30 cellular contexts compared by ENCODE assay signal in genomic region chr1:221567859-221568507, GRCh38.
DNase-seq lines count a peak whose midpoint lies in the region; ATAC-seq and TF ChIP-seq lines count a peak whose summit lies in the region.
"Had no signal": no experiment of that assay in that cellular context is flagged by ENCODE, and none has a peak within 500 bp of the region (broad histone marks: within the 10 kb centered on the region; RNA-seq: fewer than 3 reads in every experiment).

No MANE protein-coding gene starts in this region.

- WGBS in heart right ventricle, 2 donors, result 59% methylated on average over 3 of the region's 3 CpGs
- 80% methylated on average over 3 of the region's 3 CpGs for WGBS in hepatocyte (ENCODE audit: low lambda C conversion rate, missing lambda C conversion rate)

- no peak overlapping the region for H3K4me2 ChIP-seq in hepatocyte
- H3K4me2 ChIP-seq: GM23338 had no signal

- no peaks in the 10 kb centered on the region for H3K79me2 ChIP-seq in hepatocyte

- no peak overlapping the region for H3K9ac ChIP-seq in adipocyte (ENCODE audit: low read length)

- TF ChIP-seq CTCF in heart right ventricle (IDR thresholded peaks at IDR 0.05), result no peak
- no peak for TF ChIP-seq CTCF in hepatocyte (IDR thresholded peaks at IDR 0.05; ENCODE audit: poor library complexity)

- no peak for DNase-seq in Right ventricle myocardium superior
- DNase-seq in heart right ventricle, result no peak
- DNase-seq in NCI-H2107 (lab: John Stamatoyannopoulos, UW), result peak; percentile 9
- DNase-seq in adipocyte (ENCODE audit: low read depth), result peak; percentile 77
- no peak for DNase-seq in hepatocyte (ENCODE audit: low spot score)
- no peak for DNase-seq in AG08395 (ENCODE audit: low spot score)
- DNase-seq: activated CD4-positive, alpha-beta T cell treated with anti-CD3 and anti-CD28 coated beads for 1 hour; activated CD8-positive, alpha-beta memory T cell treated with anti-CD3 and anti-CD28 coated beads for 24 hours; activated gamma-delta T cell; activated T-cell treated with anti-CD3 and anti-CD28 coated beads, Interleukin-2, amount 50 U/mL, for 1 hour; effector memory CD8-positive, alpha-beta T cell; HFFc6; KBM-7; kidney; lower lobe of right lung; mucosa of descending colon; MV-4-11; NCI-H1930; NCI-H524; ovary; SIG-M5; stimulated activated CD4-positive, alpha-beta T cell treated with anti-CD3 and anti-CD28 coated beads, Interleukin-12 subunit alpha, Interleukin-12 subunit beta, amount 100 ng/mL, for 4 hours; stimulated activated CD4-positive, alpha-beta T cell treated with anti-CD3 and anti-CD28 coated beads, Interleukin-4, amount 100 ng/mL, for 4 hours; stimulated activated naive CD4-positive, alpha-beta T cell treated with Interleukin-2 at 50 U/mL for 16 hours; testis had no signal

- peaks cover 0 to 37% (median 10%) of the 10 kb centered on the region in 9 donors for H3K4me1 ChIP-seq in heart right ventricle
- H3K4me1 ChIP-seq in adipocyte (ENCODE audit: control insufficient read depth, insufficient read depth, low read length), result peaks cover 28% of the 10 kb centered on the region
- H3K4me1 ChIP-seq in hepatocyte (ENCODE audit: insufficient read depth), result no peaks in the 10 kb centered on the region

- H3K9me2 ChIP-seq in hepatocyte (replicated peaks; ENCODE audit: insufficient read depth), result no peaks in the 10 kb centered on the region

- no peaks in the 10 kb centered on the region for H3K9me3 ChIP-seq in heart right ventricle
- H3K9me3 ChIP-seq in adipocyte (ENCODE audit: control insufficient read depth, low read length), result no peaks in the 10 kb centered on the region
- H3K9me3 ChIP-seq in hepatocyte (ENCODE audit: low read depth), result no peaks in the 10 kb centered on the region
- H3K9me3 ChIP-seq: lower lobe of right lung, mucosa of descending colon, ovary, testis had no signal

- no peak overlapping the region for H3K4me3 ChIP-seq in heart right ventricle
- H3K4me3 ChIP-seq in adipocyte (ENCODE audit: low read length), result peak overlapping the region; percentile 34
- no peak overlapping the region for H3K4me3 ChIP-seq in hepatocyte
- H3K4me3 ChIP-seq: GM12878, GM23338, lower lobe of right lung, mucosa of descending colon, ovary, testis had no signal

- H3K27me3 ChIP-seq in heart right ventricle (no peaks in the 10 kb centered on the region), adipocyte (replicated peaks; ENCODE audit: control insufficient read depth, insufficient read depth, low read length) (no peaks in the 10 kb centered on the region), hepatocyte (no peaks in the 10 kb centered on the region)
- H3K27me3 ChIP-seq: ovary, testis had no signal

- H3K27ac ChIP-seq in heart right ventricle (no peak overlapping the region), hepatocyte (no peak overlapping the region)
- H3K27ac ChIP-seq: C4-2B, lower lobe of right lung, ovary had no signal

- H4K20me1 ChIP-seq in hepatocyte (ENCODE audit: insufficient read depth, poor library complexity, severe bottlenecking), result no peaks in the 10 kb centered on the region

- intact Hi-C loops in Right ventricle myocardium superior (cut with DNase I) (no loop called here), heart right ventricle (cut with DNase I) (loop anchor here in 1 of 10 donors (10.0 kb wide), 1 partner anchor 177 kb away; the partner anchor contains the start of gene DUSP10)

- no peak overlapping the region for H2AFZ ChIP-seq in hepatocyte
- H2AFZ ChIP-seq: GM23338 had no signal

- ATAC-seq in Right ventricle myocardium superior (ENCODE audit: poor library complexity) (peak; percentile 21), heart right ventricle (no peak), HG03135 (IDR thresholded peaks at IDR 0.05; ENCODE audit: unreplicated experiment) (no peak)
- ATAC-seq: effector memory CD8-positive, alpha-beta T cell; esophagus mucosa; GM12878; GM23338; lower lobe of right lung; mucosa of descending colon had no signal

- H3K36me3 ChIP-seq in heart right ventricle, result no peaks in the 10 kb centered on the region
- no peaks in the 10 kb centered on the region for H3K36me3 ChIP-seq in adipocyte (ENCODE audit: control insufficient read depth, insufficient read depth, low read length, severe bottlenecking)
- no peaks in the 10 kb centered on the region for H3K36me3 ChIP-seq in hepatocyte (replicated peaks; ENCODE audit: insufficient read depth, low read depth)
- H3K36me3 ChIP-seq: lower lobe of right lung, ovary had no signal

Comparison
In these comparisons a context has a peak if more than half of its experiments do, and no peak if none do; other contexts are left out.
1. DNase-seq: peak in NCI-H2107 (single experiment) and adipocyte (single experiment); none in Right ventricle myocardium superior (single experiment), heart right ventricle (0 of 2), hepatocyte (single experiment) and AG08395 (single experiment).